In genomic region chr15:23642413-23643044, GRCh38 we compare ENCODE assay signal across 8 cellular contexts. TPM values are rescaled to one million over a fixed set of nuclear protein-coding genes. Genes with fewer than 3 reads are reported as not detected.
DNase-seq lines count a peak whose midpoint lies in the region; ATAC-seq and TF ChIP-seq lines count a peak whose summit lies in the region.

No MANE protein-coding gene starts in this region.

- H3K9me3 ChIP-seq in osteoblast (ENCODE audit: low read depth, low read length): no peaks in the 10 kb centered on the region

- ATAC-seq in HG02885 (IDR thresholded peaks at IDR 0.05; ENCODE audit: poor library complexity, unreplicated experiment): peak; percentile 71
- no peak for ATAC-seq in GM18870 (IDR thresholded peaks at IDR 0.05; ENCODE audit: unreplicated experiment)
- ATAC-seq in HG02840 (IDR thresholded peaks at IDR 0.05; ENCODE audit: low FRiP score, unreplicated experiment): no peak

- no peaks in the 10 kb centered on the region for H3K4me1 ChIP-seq in osteoblast (ENCODE audit: insufficient read depth, low read length)

- H4K20me1 ChIP-seq in osteoblast (ENCODE audit: insufficient read depth, low read length): no peaks in the 10 kb centered on the region

- H3K27ac ChIP-seq in osteoblast (ENCODE audit: low read depth, low read length): no peak overlapping the region

- H3K4me3 ChIP-seq in osteoblast (ENCODE audit: insufficient read depth, low read length): no peak overlapping the region

- no peak overlapping the region for H2AFZ ChIP-seq in osteoblast (ENCODE audit: low read length)

- DNase-seq in DMS53 (lab: John Stamatoyannopoulos, UW) (peak; percentile 75), NCI-H69 (lab: John Stamatoyannopoulos, UW) (peak; percentile 70), germinal center (ENCODE audit: low spot score) (peak; percentile 36), osteoblast (ENCODE audit: insufficient read length, low spot score, missing footprints) (peak; percentile 93)
- peak; percentile 30 for DNase-seq in activated T-cell treated with anti-CD3 and anti-CD28 coated beads, Interleukin-2, amount 50 U/mL, for 1 hour

- H3K79me2 ChIP-seq in osteoblast (ENCODE audit: insufficient read depth, low read length): no peaks in the 10 kb centered on the region

- no peaks in the 10 kb centered on the region for H3K36me3 ChIP-seq in osteoblast (ENCODE audit: insufficient read depth, low read length)

- peak; percentile 69 for TF ChIP-seq CTCF in osteoblast (IDR thresholded peaks at IDR 0.05; ENCODE audit: extremely low read depth, low read depth, low read length)

- H3K4me2 ChIP-seq in osteoblast (ENCODE audit: insufficient read depth, low read length): no peak overlapping the region

- H3K27me3 ChIP-seq in osteoblast (ENCODE audit: insufficient read depth, low read length): no peaks in the 10 kb centered on the region

RNA-seq across cellular contexts. Expression of gene MAGEL2, which starts 5.1 kb away (rescaled TPM):
- not detected in 2 replicates for total RNA-seq in osteoblast

RNA-seq across cellular contexts. Expression of gene NDN, which starts 44.6 kb away (rescaled TPM):
- total RNA-seq in osteoblast: 34.7 and 51.9 TPM in 2 replicates

Comparison
In these comparisons a context has a peak if more than half of its experiments do, and no peak if none do; other contexts are left out.
1. DNase-seq: peak in every context shown above with its lines; median percentile 93 in osteoblast; 75 in DMS53; 70 in NCI-H69; 36 in germinal center; 30 in activated T-cell treated with anti-CD3 and anti-CD28 coated beads, Interleukin-2, amount 50 U/mL, for 1 hour.